3 cellular contexts compared by ENCODE assay signal in the genomic region with DNA sequence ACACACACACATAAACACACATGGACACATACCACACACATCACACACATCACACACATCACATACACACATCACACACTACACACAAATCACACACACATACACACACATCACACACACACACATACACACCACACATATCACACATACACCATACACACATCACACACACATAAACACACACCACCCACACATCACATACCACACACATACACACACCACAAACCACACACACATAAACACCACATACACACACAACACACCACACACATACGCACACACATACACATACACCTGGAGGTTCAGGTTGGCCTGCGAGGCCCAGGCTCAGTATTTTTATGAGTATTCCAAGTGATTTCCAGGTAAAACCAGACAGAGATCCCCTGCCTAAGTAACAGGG.
TF ChIP-seq lines count a peak whose summit lies in the region.

No MANE protein-coding gene starts in this region.

TF ChIP-seq in GM12891, 5 proteins besides CTCF, POLR2A, EP300 and RAD21:
- no peak for TF ChIP-seq TAF1 (IDR thresholded peaks at IDR 0.05; ENCODE audit: low read depth, low read length)
- no peak for TF ChIP-seq POU2F2 (IDR thresholded peaks at IDR 0.05; ENCODE audit: low read depth, low read length)

TF ChIP-seq in IMR-90, 13 proteins besides CTCF, POLR2A, EP300 and RAD21:
- TF ChIP-seq NFE2L2 (IDR thresholded peaks at IDR 0.05; ENCODE audit: low read depth, low read length) = no peak
- TF ChIP-seq FOS (IDR thresholded peaks at IDR 0.05; ENCODE audit: low read depth, low read length) = no peak
- no peak for TF ChIP-seq BHLHE40 (IDR thresholded peaks at IDR 0.05; ENCODE audit: low read depth, low read length)
- TF ChIP-seq, protein P1, sequence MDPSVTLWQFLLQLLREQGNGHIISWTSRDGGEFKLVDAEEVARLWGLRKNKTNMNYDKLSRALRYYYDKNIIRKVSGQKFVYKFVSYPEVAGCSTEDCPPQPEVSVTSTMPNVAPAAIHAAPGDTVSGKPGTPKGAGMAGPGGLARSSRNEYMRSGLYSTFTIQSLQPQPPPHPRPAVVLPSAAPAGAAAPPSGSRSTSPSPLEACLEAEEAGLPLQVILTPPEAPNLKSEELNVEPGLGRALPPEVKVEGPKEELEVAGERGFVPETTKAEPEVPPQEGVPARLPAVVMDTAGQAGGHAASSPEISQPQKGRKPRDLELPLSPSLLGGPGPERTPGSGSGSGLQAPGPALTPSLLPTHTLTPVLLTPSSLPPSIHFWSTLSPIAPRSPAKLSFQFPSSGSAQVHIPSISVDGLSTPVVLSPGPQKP (IDR thresholded peaks at IDR 0.05; ENCODE audit: borderline replicate concordance, low read depth, low read length) = no peak
- no peak for TF ChIP-seq CHD1 (IDR thresholded peaks at IDR 0.05; ENCODE audit: low read depth, low read length)

TF ChIP-seq in endothelial cell of umbilical vein, 7 proteins besides CTCF, POLR2A, EP300 and RAD21:
- TF ChIP-seq MYC (IDR thresholded peaks at IDR 0.05; ENCODE audit: low read depth, low read length) = no peak
- TF ChIP-seq GATA2 (IDR thresholded peaks at IDR 0.05; ENCODE audit: insufficient read depth, insufficient read length, low read depth, low read length) = no peak
- TF ChIP-seq FOS (IDR thresholded peaks at IDR 0.05; ENCODE audit: borderline replicate concordance, insufficient read depth, low read length) = no peak
- TF ChIP-seq JUN (IDR thresholded peaks at IDR 0.05; ENCODE audit: borderline replicate concordance, insufficient read depth, insufficient read length, low read depth) = no peak
- TF ChIP-seq, protein P2, sequence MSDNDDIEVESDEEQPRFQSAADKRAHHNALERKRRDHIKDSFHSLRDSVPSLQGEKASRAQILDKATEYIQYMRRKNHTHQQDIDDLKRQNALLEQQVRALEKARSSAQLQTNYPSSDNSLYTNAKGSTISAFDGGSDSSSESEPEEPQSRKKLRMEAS (IDR thresholded peaks at IDR 0.05; ENCODE audit: insufficient read depth, insufficient read length) = no peak
- TF ChIP-seq POLR2AphosphoS5 (IDR thresholded peaks at IDR 0.05; ENCODE audit: insufficient read depth, low read depth, low read length) = no peak
- TF ChIP-seq EZH2 (IDR thresholded peaks at IDR 0.05; ENCODE audit: borderline replicate concordance, low read depth, low read length, severe bottlenecking) = no peak
TF ChIP-seq in endothelial cell of umbilical vein: peak in this region for 0.
